Comparison of ENCODE assay signal across 8 cellular contexts in genomic region chr17:74742153-74742515, GRCh38. TPM values are rescaled to one million over a fixed set of nuclear protein-coding genes. Genes with fewer than 3 reads are reported as not detected.
A peak's percentile ranks its signal among the peaks of the same experiment; 100 is the strongest.
DNase-seq lines count a peak whose midpoint lies in the region; ATAC-seq, FAIRE-seq and TF ChIP-seq lines count a peak whose summit lies in the region.

No MANE protein-coding gene starts in this region.

- H3K9me1 ChIP-seq in IMR-90 (ENCODE audit: insufficient read depth, low read length) = 0 out of 2 replicates have a peak, but pooled peaks cover 3% of the 10 kb centered on the region

- DNase-seq in NCI-H748 (lab: John Stamatoyannopoulos, UW; ENCODE audit: unreplicated experiment) (peak; percentile 13), NCI-H748 treated with DMSO at 0.1 percent for 48 hours (lab: John Stamatoyannopoulos, UW) (no peak), IMR-90 (peak; percentile 31), DMS79 treated with DMSO at 0.1 percent for 48 hours (lab: John Stamatoyannopoulos, UW) (no peak), NCI-H1105 treated with DMSO at 0.1 percent for 48 hours (lab: John Stamatoyannopoulos, UW) (no peak), HTR-8/SVneo (ENCODE audit: insufficient read length, low spot score) (no peak)
- peak; percentile 67 for DNase-seq in activated T-cell treated with anti-CD3 and anti-CD28 coated beads, Interleukin-2, amount 50 U/mL, for 24 hours
- DNase-seq in stimulated activated CD8-positive, alpha-beta memory T cell treated with anti-CD3 and anti-CD28 coated beads, Interleukin-4, amount 100 ng/mL, for 24 hours (ENCODE audit: low read depth) = peak; percentile 23

- no peaks in the 10 kb centered on the region for H3K36me3 ChIP-seq in IMR-90 (ENCODE audit: control insufficient read depth, insufficient read depth, low read length)

- 0 out of 2 replicates have a peak overlapping the region, but pooled peaks have one; percentile 42 for H3K4ac ChIP-seq in IMR-90 (ENCODE audit: low read depth, low read length)

- H4K8ac ChIP-seq in IMR-90 (ENCODE audit: low read depth in 2 of 2, low read length in 2 of 2) = no peak overlapping the region

- H2AFZ ChIP-seq in IMR-90 (replicated peaks; ENCODE audit: low read length, poor library complexity) = peak overlapping the region; percentile 73

- H3K4me1 Mint-ChIP-seq in activated T-cell treated with anti-CD3 and anti-CD28 coated beads, Interleukin-2, amount 50 U/mL, for 24 hours (ENCODE audit: low read depth) = peaks cover 85% of the 10 kb centered on the region

- dilution Hi-C loops in IMR-90 (cut with HindIII; ENCODE audit: low sequenced_read_pairs, unreplicated experiment) = no loop called here

- no peak for TF ChIP-seq POLR2A in IMR-90 (IDR thresholded peaks at IDR 0.05; ENCODE audit: low read depth, low read length)

- BruUV-seq in IMR-90 (replicated peaks; lab: Mats Ljungman, UMichigan) = no TSS peak

- no peak for TF ChIP-seq RAD21 in IMR-90 (IDR thresholded peaks at IDR 0.05; ENCODE audit: low read length)

- WGBS in IMR-90 (ENCODE audit: extremely low coverage in 2 of 2, insufficient read length in 1 of 2), 2 experiments = no CpG with 5 or more reads among the region's 4 CpGs

- H3K27ac Mint-ChIP-seq in activated T-cell treated with anti-CD3 and anti-CD28 coated beads, Interleukin-2, amount 50 U/mL, for 24 hours = peak overlapping the region; percentile 89

- ATAC-seq in IMR-90 (ENCODE audit: low read depth) = 0 out of 2 replicates have a peak, but pooled peaks have one; percentile 9

- H3K4me2 ChIP-seq in IMR-90 (ENCODE audit: low read depth, low read length) = no peak overlapping the region

- CTCF ChIA-PET in IMR-90 (lab: Yijun Ruan, JAX) = interaction anchor here (0.6 kb wide), 1 partner anchor 53 kb away, joined by 3 read pairs; no protein-coding TSS in a partner anchor

- H3K27ac ChIP-seq in IMR-90 (ENCODE audit: insufficient read depth, low read length) = no peak overlapping the region

- H3K4me3 ChIP-seq in IMR-90 (ENCODE audit: insufficient read depth, low read depth, low read length) = no peak overlapping the region

- H3K9ac ChIP-seq in IMR-90 (ENCODE audit: low read depth, low read length) = no peak overlapping the region

- peaks cover 7% of the 10 kb centered on the region; the same call in 1 of the 2 replicates for H3K4me1 ChIP-seq in IMR-90 (ENCODE audit: control insufficient read depth, insufficient read depth, low read length)

- no peaks in the 10 kb centered on the region for H3K79me1 ChIP-seq in IMR-90 (ENCODE audit: low read depth in 1 of 2, low read length in 2 of 2)

- H4K91ac ChIP-seq in IMR-90 (ENCODE audit: insufficient read depth, low read depth, low read length) = no peak overlapping the region; the same call in 1 of the 2 replicates

- no peak overlapping the region for H3K23ac ChIP-seq in IMR-90 (ENCODE audit: low read depth, low read length)

- H2BK120ac ChIP-seq in IMR-90 (ENCODE audit: low read depth, low read length) = no peak overlapping the region

- no peaks in the 10 kb centered on the region for H3K27me3 Mint-ChIP-seq in activated T-cell treated with anti-CD3 and anti-CD28 coated beads, Interleukin-2, amount 50 U/mL, for 24 hours

- no peaks in the 10 kb centered on the region for H3K9me3 Mint-ChIP-seq in activated T-cell treated with anti-CD3 and anti-CD28 coated beads, Interleukin-2, amount 50 U/mL, for 24 hours

- H2BK15ac ChIP-seq in IMR-90 (ENCODE audit: low read depth, low read length) = peak overlapping the region; percentile 34; the same call in 1 of the 3 replicates

- H4K20me1 ChIP-seq in IMR-90 (ENCODE audit: insufficient read depth, low read length) = no peaks in the 10 kb centered on the region

- H2BK5ac ChIP-seq in IMR-90 (ENCODE audit: low read depth, low read length, poor library complexity, severe bottlenecking) = no peak overlapping the region

- no peaks in the 10 kb centered on the region for H3K36me3 Mint-ChIP-seq in activated T-cell treated with anti-CD3 and anti-CD28 coated beads, Interleukin-2, amount 50 U/mL, for 24 hours (ENCODE audit: low read depth)

- POLR2A ChIA-PET in IMR-90 (lab: Charles Lee; ENCODE audit: unreplicated experiment) = no interaction called here

- intact Hi-C loops in IMR-90 (cut with micrococcal nuclease) = no loop called here

- H2AK5ac ChIP-seq in IMR-90 (ENCODE audit: low read depth, low read length) = no peak overlapping the region; the same call in 1 of the 2 replicates

- no peak overlapping the region for H4K5ac ChIP-seq in IMR-90 (ENCODE audit: low read depth, low read length)

- in situ Hi-C loops in IMR-90 (cut with MboI; ENCODE audit: low sequenced_read_pairs) = loop anchor here (5.0 to 10.0 kb wide), 2 partner anchors 125 to 213 kb away; no protein-coding TSS in a partner anchor

- no peak overlapping the region for H3K56ac ChIP-seq in IMR-90 (ENCODE audit: extremely low read depth, insufficient read depth, low read length)

- FAIRE-seq in HTR-8/SVneo (lab: Jason Lieb, UNC) = no peak

- H2AK9ac ChIP-seq in IMR-90 (replicated peaks; ENCODE audit: low read depth, low read length, poor library complexity) = peak overlapping the region; percentile 85

- H3K14ac ChIP-seq in IMR-90 (replicated peaks; ENCODE audit: low read depth, low read length) = 0 out of 2 replicates have a peak overlapping the region, but pooled peaks have one; percentile 8

- peaks cover 24% of the 10 kb centered on the region for H3K27me3 ChIP-seq in IMR-90 (ENCODE audit: control insufficient read depth, insufficient read depth, low read length)

- no peak for TF ChIP-seq CTCF in IMR-90 (conservative IDR thresholded peaks at IDR 0.05; ENCODE audit: low read depth, low read length)

- H3K18ac ChIP-seq in IMR-90 (ENCODE audit: low read depth, low read length) = no peak overlapping the region

- no peaks in the 10 kb centered on the region for H3K9me3 ChIP-seq in IMR-90 (ENCODE audit: control insufficient read depth, insufficient read depth, low read length)

- peak overlapping the region; percentile 33 for H3K4me3 Mint-ChIP-seq in activated T-cell treated with anti-CD3 and anti-CD28 coated beads, Interleukin-2, amount 50 U/mL, for 24 hours

- no peak overlapping the region for H2BK20ac ChIP-seq in IMR-90 (ENCODE audit: low read depth, low read length)

TF ChIP-seq in IMR-90, 13 proteins besides CTCF, POLR2A, EP300 and RAD21:
- TF ChIP-seq MAZ (IDR thresholded peaks at IDR 0.05; ENCODE audit: borderline replicate concordance, low read depth, low read length) = no peak
- no peak for TF ChIP-seq BHLHE40 (IDR thresholded peaks at IDR 0.05; ENCODE audit: low read depth, low read length)
- TF ChIP-seq MAFK (IDR thresholded peaks at IDR 0.05; ENCODE audit: low read depth, low read length) = no peak
- no peak for TF ChIP-seq NFE2L2 (IDR thresholded peaks at IDR 0.05; ENCODE audit: low read depth, low read length)
- TF ChIP-seq FOS (IDR thresholded peaks at IDR 0.05; ENCODE audit: low read depth, low read length) = no peak
- no peak for TF ChIP-seq CHD1 (IDR thresholded peaks at IDR 0.05; ENCODE audit: low read depth, low read length)
- no peak for TF ChIP-seq CEBPB (IDR thresholded peaks at IDR 0.05; ENCODE audit: low read depth, low read length)
- TF ChIP-seq RFX5 (IDR thresholded peaks at IDR 0.05; ENCODE audit: low read depth, low read length) = no peak

RNA-seq across cellular contexts. Expression of gene RAB37, which starts 5.1 kb away (rescaled TPM):
- total RNA-seq in IMR-90 (2012; rRNA removed) = not detected in 2 replicates
- polyA plus RNA-seq in IMR-90 (2012; rRNA removed) = 0.19 TPM in 1 of 2 replicates, not detected in the other
- 0.09 and 0.10 TPM in 2 replicates for polyA plus RNA-seq in IMR-90 (2012; cell fraction: cytosol; rRNA removed)
- polyA plus RNA-seq in IMR-90 (2012; cell fraction: nucleus; rRNA removed; ENCODE audit: low replicate concordance) = 0.12 and 0.16 TPM in 2 replicates

RNA-seq across cellular contexts. Expression of gene NHERF1, which starts 6.3 kb away (rescaled TPM):
- 3.3 and 3.8 TPM in 2 replicates for total RNA-seq in IMR-90 (2012; rRNA removed)
- polyA plus RNA-seq in IMR-90 (2012; rRNA removed) = 11.8 and 14.5 TPM in 2 replicates
- polyA plus RNA-seq in IMR-90 (2012; cell fraction: cytosol; rRNA removed) = 12.1 and 16.9 TPM in 2 replicates
- polyA plus RNA-seq in IMR-90 (2012; cell fraction: nucleus; rRNA removed; ENCODE audit: low replicate concordance) = 8.0 and 9.1 TPM in 2 replicates

RNA-seq across cellular contexts. Expression of gene CD300LF, which starts 29.4 kb away (rescaled TPM):
- total RNA-seq in IMR-90 (2012; rRNA removed) = not detected in 2 replicates
- polyA plus RNA-seq in IMR-90 (2012; rRNA removed) = not detected in 2 replicates
- polyA plus RNA-seq in IMR-90 (2012; cell fraction: cytosol; rRNA removed) = not detected in 2 replicates
- polyA plus RNA-seq in IMR-90 (2012; cell fraction: nucleus; rRNA removed; ENCODE audit: low replicate concordance) = not detected in 2 replicates

RNA-seq across cellular contexts. Expression of gene NAT9, which starts 34.0 kb away (rescaled TPM):
- total RNA-seq in IMR-90 (2012; rRNA removed) = 25.8 and 48.9 TPM in 2 replicates
- 60.7 and 62.0 TPM in 2 replicates for polyA plus RNA-seq in IMR-90 (2012; rRNA removed)
- 37.4 and 41.6 TPM in 2 replicates for polyA plus RNA-seq in IMR-90 (2012; cell fraction: cytosol; rRNA removed)
- 399 and 532 TPM in 2 replicates for polyA plus RNA-seq in IMR-90 (2012; cell fraction: nucleus; rRNA removed; ENCODE audit: low replicate concordance)

Comparison
In these comparisons a context has a peak if more than half of its experiments do, and no peak if none do; other contexts are left out.
1. DNase-seq: peak in NCI-H748 (single experiment), IMR-90 (single experiment), activated T-cell treated with anti-CD3 and anti-CD28 coated beads, Interleukin-2, amount 50 U/mL, for 24 hours (single experiment) and stimulated activated CD8-positive, alpha-beta memory T cell treated with anti-CD3 and anti-CD28 coated beads, Interleukin-4, amount 100 ng/mL, for 24 hours (single experiment); none in NCI-H748 treated with DMSO at 0.1 percent for 48 hours (single experiment), DMS79 treated with DMSO at 0.1 percent for 48 hours (single experiment), NCI-H1105 treated with DMSO at 0.1 percent for 48 hours (single experiment) and HTR-8/SVneo (single experiment).